ENCODE assay signal across 16 cellular contexts in genomic region chr15:95281470-95281869, GRCh38.
"Had no signal": no experiment of that assay in that cellular context is flagged by ENCODE, and none has a peak within 500 bp of the region (broad histone marks: within the 10 kb centered on the region; RNA-seq: fewer than 3 reads in every experiment).

No MANE protein-coding gene starts in this region.

- DNase-seq: activated CD4-positive, alpha-beta T cell treated with anti-CD3 and anti-CD28 coated beads, Interleukin-2, amount 50 U/mL, for 1 hour; activated CD8-positive, alpha-beta memory T cell treated with anti-CD3 and anti-CD28 coated beads, Interleukin-2, amount 50 U/mL, for 4 hours; activated naive CD4-positive, alpha-beta T cell treated with anti-CD3 and anti-CD28 coated beads, Interleukin-2, amount 50 U/mL, for 16 hours; activated T-cell treated with anti-CD3 and anti-CD28 coated beads, Interleukin-2, amount 50 U/mL, for 4 hours; cortex of kidney; foreskin keratinocyte; left ventricle myocardium superior; occipital lobe; stimulated activated CD4-positive, alpha-beta T cell treated with anti-CD3 and anti-CD28 coated beads, Interleukin-2, amount 100 ng/mL, for 48 hours; testis had no signal

- H3K36me3 ChIP-seq: ascending aorta, breast epithelium, prostate gland, right atrium auricular region had no signal

- H3K9me3 ChIP-seq: ascending aorta, breast epithelium, prostate gland, right atrium auricular region, testis had no signal

- ATAC-seq: activated CD4-positive, CD25-positive, alpha-beta regulatory T cell treated with anti-CD3 and anti-CD28 coated beads, Interleukin-2, amount 50 U/mL, for 24 hours; activated T-cell treated with anti-CD3 and anti-CD28 coated beads, Interleukin-2, amount 50 U/mL, for 4 hours; esophagus mucosa; foreskin keratinocyte; left ventricle myocardium superior had no signal

- H3K27ac ChIP-seq: ascending aorta, breast epithelium, foreskin keratinocyte, prostate gland had no signal

- H3K4me3 Mint-ChIP-seq: activated T-cell treated with anti-CD3 and anti-CD28 coated beads, Interleukin-2, amount 50 U/mL, for 4 hours had no signal

- H3K4me1 ChIP-seq: breast epithelium, foreskin keratinocyte, prostate gland had no signal

- H3K27me3 ChIP-seq: ascending aorta, breast epithelium, foreskin keratinocyte, right atrium auricular region, testis had no signal

- H3K9me3 Mint-ChIP-seq: activated T-cell treated with anti-CD3 and anti-CD28 coated beads, Interleukin-2, amount 50 U/mL, for 4 hours had no signal

- H3K4me3 ChIP-seq: ascending aorta, breast epithelium, prostate gland, right atrium auricular region, testis had no signal
